ENCODE assay signal across 2 cellular contexts in the genomic region with DNA sequence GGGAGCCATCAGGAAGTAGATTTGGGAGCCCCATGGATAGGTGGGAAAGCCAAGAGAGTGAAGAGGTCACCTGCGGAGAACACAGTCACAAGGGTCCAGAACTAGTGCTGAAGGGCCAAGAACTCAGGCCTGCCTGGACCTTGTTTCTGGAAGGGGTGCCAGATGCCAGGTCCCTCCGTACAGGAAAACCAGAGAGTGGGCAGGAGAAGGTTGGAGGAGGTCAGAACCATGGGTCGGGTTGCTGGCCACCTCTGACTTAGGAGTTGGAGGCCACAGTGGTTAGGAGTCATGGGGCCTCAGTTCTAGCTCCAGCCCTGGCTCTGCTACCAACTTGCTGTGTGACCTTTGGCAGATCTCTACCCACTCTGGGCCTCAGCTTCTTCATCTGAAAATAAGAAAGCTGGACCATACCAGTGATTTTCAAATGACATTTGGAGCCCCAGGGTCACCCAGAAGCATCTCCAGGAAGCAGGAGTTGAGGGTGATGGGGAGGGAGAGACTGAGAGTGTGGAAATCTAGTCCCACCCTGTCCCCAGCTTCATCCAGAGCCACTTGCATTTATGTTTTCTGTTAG.
TF ChIP-seq lines count a peak whose summit lies in the region.

No MANE protein-coding gene starts in this region.

TF ChIP-seq in GM23338, 12 proteins besides CTCF, POLR2A, EP300 and RAD21 (continues in another document):
- TF ChIP-seq, protein P1, sequence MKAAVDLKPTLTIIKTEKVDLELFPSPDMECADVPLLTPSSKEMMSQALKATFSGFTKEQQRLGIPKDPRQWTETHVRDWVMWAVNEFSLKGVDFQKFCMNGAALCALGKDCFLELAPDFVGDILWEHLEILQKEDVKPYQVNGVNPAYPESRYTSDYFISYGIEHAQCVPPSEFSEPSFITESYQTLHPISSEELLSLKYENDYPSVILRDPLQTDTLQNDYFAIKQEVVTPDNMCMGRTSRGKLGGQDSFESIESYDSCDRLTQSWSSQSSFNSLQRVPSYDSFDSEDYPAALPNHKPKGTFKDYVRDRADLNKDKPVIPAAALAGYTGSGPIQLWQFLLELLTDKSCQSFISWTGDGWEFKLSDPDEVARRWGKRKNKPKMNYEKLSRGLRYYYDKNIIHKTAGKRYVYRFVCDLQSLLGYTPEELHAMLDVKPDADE (IDR thresholded peaks at IDR 0.05) = no peak
- TF ChIP-seq CREB1 (CRISPR knock-in tag; IDR thresholded peaks at IDR 0.05; ENCODE audit: low read depth) (no peak), EZH2phosphoT487 (IDR thresholded peaks at IDR 0.05; ENCODE audit: unreplicated experiment) (no peak), ZNF331 (CRISPR knock-in tag; IDR thresholded peaks at IDR 0.05; ENCODE audit: low read depth) (no peak), NANOG (IDR thresholded peaks at IDR 0.05; ENCODE audit: borderline replicate concordance) (no peak), POLR2AphosphoS5 (IDR thresholded peaks at IDR 0.05; ENCODE audit: low read depth) (no peak), EZH2 (IDR thresholded peaks at IDR 0.05; ENCODE audit: low read depth, unreplicated experiment) (no peak), ZNF114 (CRISPR knock-in tag; IDR thresholded peaks at IDR 0.05) (no peak)
- TF ChIP-seq, protein P2, sequence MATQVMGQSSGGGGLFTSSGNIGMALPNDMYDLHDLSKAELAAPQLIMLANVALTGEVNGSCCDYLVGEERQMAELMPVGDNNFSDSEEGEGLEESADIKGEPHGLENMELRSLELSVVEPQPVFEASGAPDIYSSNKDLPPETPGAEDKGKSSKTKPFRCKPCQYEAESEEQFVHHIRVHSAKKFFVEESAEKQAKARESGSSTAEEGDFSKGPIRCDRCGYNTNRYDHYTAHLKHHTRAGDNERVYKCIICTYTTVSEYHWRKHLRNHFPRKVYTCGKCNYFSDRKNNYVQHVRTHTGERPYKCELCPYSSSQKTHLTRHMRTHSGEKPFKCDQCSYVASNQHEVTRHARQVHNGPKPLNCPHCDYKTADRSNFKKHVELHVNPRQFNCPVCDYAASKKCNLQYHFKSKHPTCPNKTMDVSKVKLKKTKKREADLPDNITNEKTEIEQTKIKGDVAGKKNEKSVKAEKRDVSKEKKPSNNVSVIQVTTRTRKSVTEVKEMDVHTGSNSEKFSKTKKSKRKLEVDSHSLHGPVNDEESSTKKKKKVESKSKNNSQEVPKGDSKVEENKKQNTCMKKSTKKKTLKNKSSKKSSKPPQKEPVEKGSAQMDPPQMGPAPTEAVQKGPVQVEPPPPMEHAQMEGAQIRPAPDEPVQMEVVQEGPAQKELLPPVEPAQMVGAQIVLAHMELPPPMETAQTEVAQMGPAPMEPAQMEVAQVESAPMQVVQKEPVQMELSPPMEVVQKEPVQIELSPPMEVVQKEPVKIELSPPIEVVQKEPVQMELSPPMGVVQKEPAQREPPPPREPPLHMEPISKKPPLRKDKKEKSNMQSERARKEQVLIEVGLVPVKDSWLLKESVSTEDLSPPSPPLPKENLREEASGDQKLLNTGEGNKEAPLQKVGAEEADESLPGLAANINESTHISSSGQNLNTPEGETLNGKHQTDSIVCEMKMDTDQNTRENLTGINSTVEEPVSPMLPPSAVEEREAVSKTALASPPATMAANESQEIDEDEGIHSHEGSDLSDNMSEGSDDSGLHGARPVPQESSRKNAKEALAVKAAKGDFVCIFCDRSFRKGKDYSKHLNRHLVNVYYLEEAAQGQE (IDR thresholded peaks at IDR 0.05; ENCODE audit: unreplicated experiment) = no peak

TF ChIP-seq in H1, 55 proteins besides CTCF, POLR2A, EP300 and RAD21:
- TF ChIP-seq EZH2 (IDR thresholded peaks at IDR 0.05; ENCODE audit: low read depth, low read length, severe bottlenecking) = no peak
- no peak for TF ChIP-seq YY1 (IDR thresholded peaks at IDR 0.05; ENCODE audit: low read depth, low read length)
- TF ChIP-seq CTBP2 (IDR thresholded peaks at IDR 0.05; ENCODE audit: borderline replicate concordance, insufficient read depth, insufficient read length, low read length) = no peak
- no peak for TF ChIP-seq NANOG (IDR thresholded peaks at IDR 0.05; ENCODE audit: insufficient read depth, low read depth, low read length, poor library complexity, severe bottlenecking)
- no peak for TF ChIP-seq RBBP5 (IDR thresholded peaks at IDR 0.05; ENCODE audit: borderline replicate concordance, low read depth, low read length)
- TF ChIP-seq SIX5 (IDR thresholded peaks at IDR 0.05; ENCODE audit: low read depth, low read length) = no peak
